Comparison of ENCODE assay signal across 8 cellular contexts in the genomic region with DNA sequence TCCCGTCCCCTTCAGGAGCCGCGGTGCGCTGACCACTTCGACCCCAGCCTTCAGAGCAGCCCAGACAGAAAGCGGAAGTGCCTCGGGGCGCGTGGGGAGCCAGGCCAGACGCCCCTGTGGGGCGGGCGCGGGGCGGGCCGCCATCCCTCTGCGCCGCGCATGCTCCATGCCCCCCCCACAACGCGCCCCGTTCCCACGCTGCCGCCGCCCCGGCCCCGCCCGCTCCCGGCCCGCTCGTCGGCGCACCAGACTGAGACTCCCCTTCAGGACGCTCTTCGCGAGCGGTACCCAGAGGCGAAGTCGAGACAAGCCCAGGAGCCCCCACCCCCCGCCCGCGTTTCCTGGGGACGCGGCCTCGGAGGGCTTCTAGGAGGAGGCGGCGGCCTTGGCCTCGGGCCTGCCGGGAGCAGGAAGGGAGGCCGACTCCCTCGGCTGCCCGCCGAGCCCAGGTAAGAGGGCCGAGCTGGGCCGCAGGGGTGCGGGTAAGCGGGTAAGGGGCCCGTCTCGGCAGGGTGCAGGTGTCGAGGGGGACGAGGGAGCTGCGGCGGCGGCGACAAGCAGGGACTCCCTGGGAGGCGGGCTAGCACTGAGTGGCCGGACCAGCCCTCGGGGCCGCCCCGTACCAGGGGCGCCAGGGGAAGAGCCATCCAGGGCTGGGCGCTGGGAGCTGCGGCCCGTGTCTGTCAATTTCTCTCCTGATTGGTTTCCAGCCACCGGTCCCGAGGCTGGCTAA. TPM values are rescaled to one million over a fixed set of nuclear protein-coding genes. Genes with fewer than 3 reads are reported as not detected.
DNase-seq lines count a peak whose midpoint lies in the region; ATAC-seq lines count a peak whose summit lies in the region.

A gene with protein sequence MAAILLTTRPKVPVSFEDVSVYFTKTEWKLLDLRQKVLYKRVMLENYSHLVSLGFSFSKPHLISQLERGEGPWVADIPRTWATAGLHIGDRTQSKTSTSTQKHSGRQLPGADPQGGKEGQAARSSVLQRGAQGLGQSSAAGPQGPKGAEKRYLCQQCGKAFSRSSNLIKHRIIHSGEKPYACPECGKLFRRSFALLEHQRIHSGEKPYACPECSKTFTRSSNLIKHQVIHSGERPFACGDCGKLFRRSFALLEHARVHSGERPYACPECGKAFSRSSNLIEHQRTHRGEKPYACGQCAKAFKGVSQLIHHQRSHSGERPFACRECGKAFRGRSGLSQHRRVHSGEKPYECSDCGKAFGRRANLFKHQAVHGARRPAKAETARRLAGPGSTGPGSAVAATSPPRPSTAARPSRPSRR (plus strand): TSS at position 218 of the 733 bp plus-strand sequence. CDS start 6,851 bp downstream, outside the sequence.

- H3K4me2 ChIP-seq in mesendoderm (ENCODE audit: low read length): peak within 1 kb of the TSS; percentile 34

- H3K36me3 Mint-ChIP-seq in T-helper 2 cell treated with Interferon-gamma antibody and Interleukin-4, amounts not matched to agents 5 μg/mL and 100 μg/mL, for 36 hours (ENCODE audit: low read depth): no peaks in the 10 kb centered on the region

- H3K56ac ChIP-seq in mesendoderm (ENCODE audit: low read length): no peak within 1 kb of the TSS

- peak within 1 kb of the TSS; percentile 6 for H3K18ac ChIP-seq in mesendoderm (ENCODE audit: low read length)

- H3K79me1 ChIP-seq in mesendoderm (ENCODE audit: low read length): no peaks in the 10 kb centered on the region

- H4K8ac ChIP-seq in mesendoderm (ENCODE audit: low read depth, low read length): no peak within 1 kb of the TSS

- no peak within 1 kb of the TSS for H3K4me3 ChIP-seq in mesendoderm (ENCODE audit: low read length)

- no peak within 1 kb of the TSS for H3K4ac ChIP-seq in mesendoderm (ENCODE audit: low read depth, low read length)

- H3K9me3 Mint-ChIP-seq in T-helper 2 cell treated with Interferon-gamma antibody and Interleukin-4, amounts not matched to agents 5 μg/mL and 100 μg/mL, for 36 hours: no peaks in the 10 kb centered on the region

- H3K27ac ChIP-seq in mesendoderm (ENCODE audit: low read depth, low read length): no peak within 1 kb of the TSS

- H2BK120ac ChIP-seq in mesendoderm (ENCODE audit: low read depth, low read length): no peak within 1 kb of the TSS

- WGBS in mesendoderm (ENCODE audit: extremely low coverage, insufficient coverage, low lambda C conversion rate): no CpG with 5 or more reads among the region's 75 CpGs

- peaks cover 8% of the 10 kb centered on the region for H3K4me1 Mint-ChIP-seq in T-helper 2 cell treated with Interferon-gamma antibody and Interleukin-4, amounts not matched to agents 5 μg/mL and 100 μg/mL, for 36 hours (ENCODE audit: low read depth)

- H3K23ac ChIP-seq in mesendoderm (ENCODE audit: low read length): no peak within 1 kb of the TSS

- H3K27me3 Mint-ChIP-seq in T-helper 2 cell treated with Interferon-gamma antibody and Interleukin-4, amounts not matched to agents 5 μg/mL and 100 μg/mL, for 36 hours (ENCODE audit: low read depth): peaks cover 3% of the 10 kb centered on the region

- H3K27ac Mint-ChIP-seq in T-helper 2 cell treated with Interferon-gamma antibody and Interleukin-4, amounts not matched to agents 5 μg/mL and 100 μg/mL, for 36 hours: no peak within 1 kb of the TSS

- no peaks in the 10 kb centered on the region for H3K27me3 ChIP-seq in mesendoderm (ENCODE audit: insufficient read depth, low read length, poor library complexity)

- DNase-seq in Daoy (ENCODE audit: low read depth) (peak; percentile 51), cerebellum (ENCODE audit: low spot score) (peak; percentile 47), mesendoderm (no peak), NCI-H1092 (lab: John Stamatoyannopoulos, UW) (no peak), HT-29 (ENCODE audit: low spot score) (no peak)
- peak; percentile 28 for DNase-seq in T-helper 2 cell treated with Interferon-gamma antibody and Interleukin-4, amounts not matched to agents 5 μg/mL and 100 μg/mL, for 36 hours (ENCODE audit: low spot score)
- DNase-seq in stimulated activated naive CD8-positive, alpha-beta T cell treated with anti-CD3 and anti-CD28 coated beads, Interleukin-15, Interleukin-2, amounts not matched to agents 100 U/mL and 50 U/mL, for 24 hours: peak; percentile 47

- H4K5ac ChIP-seq in mesendoderm (ENCODE audit: low read length): no peak within 1 kb of the TSS

- no peak within 1 kb of the TSS for H2BK5ac ChIP-seq in mesendoderm (ENCODE audit: low read length)

- ATAC-seq in HG02610 (IDR thresholded peaks at IDR 0.05; ENCODE audit: unreplicated experiment): peak; percentile 72
- peak; percentile 74 for ATAC-seq in stimulated activated naive CD8-positive, alpha-beta T cell treated with anti-CD3 and anti-CD28 coated beads, Interleukin-15, Interleukin-2, amounts not matched to agents 100 U/mL and 50 U/mL, for 24 hours

- H3K9ac ChIP-seq in mesendoderm (ENCODE audit: low read length): peak within 1 kb of the TSS; percentile 29

- no peaks in the 10 kb centered on the region for H3K79me2 ChIP-seq in mesendoderm (ENCODE audit: control insufficient read depth, insufficient read depth, low read length)

- peak within 1 kb of the TSS; percentile 76 for H3K4me3 Mint-ChIP-seq in T-helper 2 cell treated with Interferon-gamma antibody and Interleukin-4, amounts not matched to agents 5 μg/mL and 100 μg/mL, for 36 hours

- no peak within 1 kb of the TSS for H2AK5ac ChIP-seq in mesendoderm (ENCODE audit: low read length)

- no peaks in the 10 kb centered on the region for H3K4me1 ChIP-seq in mesendoderm (ENCODE audit: control insufficient read depth, low read depth, low read length)

- H2BK15ac ChIP-seq in mesendoderm (replicated peaks; ENCODE audit: low read depth): no peak within 1 kb of the TSS

- no peaks in the 10 kb centered on the region for H3K36me3 ChIP-seq in mesendoderm (ENCODE audit: control insufficient read depth, insufficient read depth, low read length)

RNA-seq across cellular contexts. Expression of the gene that starts here (rescaled TPM):
- 0.80 and 1.1 TPM in 2 replicates for total RNA-seq in Daoy (2014; rRNA removed; shearing (Covaris generic))
- total RNA-seq in cerebellum: 1.5 TPM
- 0.08 TPM for polyA plus RNA-seq in mesendoderm (2013, experiment 1 of 2)
- polyA plus RNA-seq in mesendoderm (2013, experiment 2 of 2): 0.11 TPM
- not detected in 2 replicates for total RNA-seq in HT-29 (2014; rRNA removed; shearing (Covaris generic))

Comparison
In these comparisons a context has a peak if more than half of its experiments do, and no peak if none do; other contexts are left out.
1. DNase-seq: peak in Daoy (single experiment), T-helper 2 cell treated with Interferon-gamma antibody and Interleukin-4, amounts not matched to agents 5 μg/mL and 100 μg/mL, for 36 hours (single experiment), cerebellum (single experiment) and stimulated activated naive CD8-positive, alpha-beta T cell treated with anti-CD3 and anti-CD28 coated beads, Interleukin-15, Interleukin-2, amounts not matched to agents 100 U/mL and 50 U/mL, for 24 hours (single experiment); none in mesendoderm (single experiment), NCI-H1092 (single experiment) and HT-29 (single experiment).